ENCODE assay signal across 29 cellular contexts in genomic region chr13:29073762-29074161, GRCh38.
"Had no signal": no experiment of that assay in that cellular context is flagged by ENCODE, and none has a peak within 500 bp of the region (broad histone marks: within the 10 kb centered on the region; RNA-seq: fewer than 3 reads in every experiment).

No MANE protein-coding gene starts in this region.

- H3K27me3 ChIP-seq: gastroesophageal sphincter, hepatocyte, right atrium auricular region, stomach, thyroid gland, upper lobe of left lung, vagina had no signal

- H3K27ac ChIP-seq: gastroesophageal sphincter, hepatocyte, parathyroid adenoma, right atrium auricular region, stomach, thyroid gland, upper lobe of left lung, vagina, WERI-Rb-1 had no signal

- DNase-seq: activated CD4-positive, alpha-beta memory T cell treated with anti-CD3 and anti-CD28 coated beads for 36 hours; activated CD4-positive, alpha-beta T cell treated with anti-CD3 and anti-CD28 coated beads, Interleukin-2, amount 10 ng/mL, durations not matched to agents 24 days and 14 days; activated CD4-positive, CD25-positive, alpha-beta regulatory T cell treated with anti-CD3 and anti-CD28 coated beads, Interleukin-2, amount 50 U/mL, for 72 hours; activated CD8-positive, alpha-beta memory T cell treated with anti-CD3 and anti-CD28 coated beads, Interleukin-2, amount 50 U/mL, for 4 hours; activated effector memory CD4-positive, alpha-beta T cell treated with anti-CD3 and anti-CD28 coated beads, Interleukin-2, amount 50 U/mL, for 16 hours; activated naive CD4-positive, alpha-beta T cell treated with anti-CD3 and anti-CD28 coated beads for 36 hours; activated naive CD8-positive, alpha-beta T cell treated with anti-CD3 and anti-CD28 coated beads, Interleukin-2, amount 10 ng/mL, durations not matched to agents 7 days and 5 days; activated T-cell treated with anti-CD3 and anti-CD28 coated beads, Interleukin-2, amount 50 U/mL, for 1 hour; caudate nucleus; cortex of kidney; effector memory CD8-positive, alpha-beta T cell; left ventricle myocardium superior; nucleus accumbens; stimulated activated CD4-positive, alpha-beta T cell treated with anti-CD3 and anti-CD28 coated beads, Interleukin-15, amount 100 ng/mL, for 24 hours; stimulated activated CD4-positive, alpha-beta T cell treated with anti-CD3 and anti-CD28 coated beads, Interleukin-2, amount 100 ng/mL, for 24 hours; stimulated activated naive B cell treated with anti-CD40 and anti-IgM and Interleukin-4, amounts not matched to agents 10 μg/mL and 1 μg/mL and 100 μg/mL, for 72 hours; stomach; T-helper 9 cell; thyroid gland; upper lobe of left lung; WERI-Rb-1 had no signal

- ATAC-seq: effector memory CD8-positive, alpha-beta T cell; gastroesophageal sphincter; left ventricle myocardium superior; stimulated activated naive B cell treated with anti-CD40 and anti-IgM and Interleukin-4, amounts not matched to agents 10 μg/mL and 1 μg/mL and 100 μg/mL, for 72 hours had no signal

- H3K4me3 ChIP-seq: gastroesophageal sphincter, hepatocyte, right atrium auricular region, stomach, thyroid gland, upper lobe of left lung, vagina had no signal

- H3K36me3 ChIP-seq: gastroesophageal sphincter, right atrium auricular region, stomach, thyroid gland, upper lobe of left lung, vagina, WERI-Rb-1 had no signal

- H3K36me3 Mint-ChIP-seq: activated CD4-positive, alpha-beta memory T cell treated with anti-CD3 and anti-CD28 coated beads for 36 hours; activated naive CD8-positive, alpha-beta T cell treated with anti-CD3 and anti-CD28 coated beads, Interleukin-2, amount 10 ng/mL, durations not matched to agents 7 days and 5 days; stimulated activated naive B cell treated with anti-CD40 and anti-IgM and Interleukin-4, amounts not matched to agents 10 μg/mL and 1 μg/mL and 100 μg/mL, for 72 hours had no signal

- H3K4me1 ChIP-seq: parathyroid adenoma, thyroid gland, upper lobe of left lung, vagina had no signal

- H3K4me1 Mint-ChIP-seq: activated CD4-positive, alpha-beta T cell treated with anti-CD3 and anti-CD28 coated beads, Interleukin-2, amount 10 ng/mL, durations not matched to agents 24 days and 14 days; activated naive CD8-positive, alpha-beta T cell treated with anti-CD3 and anti-CD28 coated beads, Interleukin-2, amount 10 ng/mL, durations not matched to agents 7 days and 5 days; nephron; stimulated activated naive B cell treated with anti-CD40 and anti-IgM and Interleukin-4, amounts not matched to agents 10 μg/mL and 1 μg/mL and 100 μg/mL, for 72 hours had no signal

- H3K27ac Mint-ChIP-seq: activated CD4-positive, alpha-beta memory T cell treated with anti-CD3 and anti-CD28 coated beads for 36 hours; activated CD4-positive, alpha-beta T cell treated with anti-CD3 and anti-CD28 coated beads, Interleukin-2, amount 10 ng/mL, durations not matched to agents 24 days and 14 days; activated naive CD4-positive, alpha-beta T cell treated with anti-CD3 and anti-CD28 coated beads for 36 hours; activated naive CD8-positive, alpha-beta T cell treated with anti-CD3 and anti-CD28 coated beads, Interleukin-2, amount 10 ng/mL, durations not matched to agents 7 days and 5 days; activated T-helper 1 cell treated with anti-CD3 and anti-CD28 coated beads, Interleukin-12 subunit alpha, Interleukin-12 subunit beta, Interleukin-2, Interleukin-4 antibody, amounts not matched to agents 30 ng/mL and 10 ng/mL and 1 ng/mL, durations not matched to agents 14 hours and 24 hours and 36 hours; effector memory CD8-positive, alpha-beta T cell; nephron; stimulated activated naive B cell treated with anti-CD40 and anti-IgM and Interleukin-4, amounts not matched to agents 10 μg/mL and 1 μg/mL and 100 μg/mL, for 72 hours; T-helper 1 cell treated with Interleukin-12 subunit alpha and Interleukin-12 subunit beta and Interleukin-4 antibody, amounts not matched to agents 30 μg/mL and 1 μg/mL, for 36 hours had no signal

- H3K9me3 Mint-ChIP-seq: activated CD4-positive, alpha-beta T cell treated with anti-CD3 and anti-CD28 coated beads, Interleukin-2, amount 10 ng/mL, durations not matched to agents 24 days and 14 days; activated naive CD4-positive, alpha-beta T cell treated with anti-CD3 and anti-CD28 coated beads for 36 hours; activated naive CD8-positive, alpha-beta T cell treated with anti-CD3 and anti-CD28 coated beads, Interleukin-2, amount 10 ng/mL, durations not matched to agents 7 days and 5 days; stimulated activated naive B cell treated with anti-CD40 and anti-IgM and Interleukin-4, amounts not matched to agents 10 μg/mL and 1 μg/mL and 100 μg/mL, for 72 hours had no signal

- H3K4me3 Mint-ChIP-seq: activated CD4-positive, alpha-beta memory T cell treated with anti-CD3 and anti-CD28 coated beads for 36 hours; activated CD4-positive, alpha-beta T cell treated with anti-CD3 and anti-CD28 coated beads, Interleukin-2, amount 10 ng/mL, durations not matched to agents 24 days and 14 days; activated naive CD4-positive, alpha-beta T cell treated with anti-CD3 and anti-CD28 coated beads for 36 hours; activated naive CD8-positive, alpha-beta T cell treated with anti-CD3 and anti-CD28 coated beads, Interleukin-2, amount 10 ng/mL, durations not matched to agents 7 days and 5 days; activated T-helper 1 cell treated with anti-CD3 and anti-CD28 coated beads, Interleukin-12 subunit alpha, Interleukin-12 subunit beta, Interleukin-2, Interleukin-4 antibody, amounts not matched to agents 30 ng/mL and 10 ng/mL and 1 ng/mL, durations not matched to agents 14 hours and 24 hours and 36 hours; effector memory CD8-positive, alpha-beta T cell; nephron; stimulated activated naive B cell treated with anti-CD40 and anti-IgM and Interleukin-4, amounts not matched to agents 10 μg/mL and 1 μg/mL and 100 μg/mL, for 72 hours; T-helper 1 cell treated with Interleukin-12 subunit alpha and Interleukin-12 subunit beta and Interleukin-4 antibody, amounts not matched to agents 30 μg/mL and 1 μg/mL, for 36 hours had no signal

- H3K27me3 Mint-ChIP-seq: activated CD4-positive, alpha-beta memory T cell treated with anti-CD3 and anti-CD28 coated beads for 36 hours; activated CD4-positive, alpha-beta T cell treated with anti-CD3 and anti-CD28 coated beads, Interleukin-2, amount 10 ng/mL, durations not matched to agents 24 days and 14 days; effector memory CD8-positive, alpha-beta T cell had no signal

- H3K9me3 ChIP-seq: thyroid gland, upper lobe of left lung, vagina had no signal
